In genomic region chr15:52179278-52180195, GRCh38 we compare ENCODE assay signal across 8 cellular contexts. TPM values are rescaled to one million over a fixed set of nuclear protein-coding genes. Genes with fewer than 3 reads are reported as not detected.
DNase-seq lines count a peak whose midpoint lies in the region; ATAC-seq and TF ChIP-seq lines count a peak whose summit lies in the region.

No MANE protein-coding gene starts in this region.

- H3K27me3 ChIP-seq in BLaER1 (peaks cover 6% of the 10 kb centered on the region; the same call in 1 of the 2 replicates), left lung (peaks cover 0 to 37% of the 10 kb centered on the region in 2 donors)

- H3K9ac ChIP-seq in BLaER1 = peak overlapping the region; percentile 81

- POLR2A ChIA-PET in activated CD4-positive, alpha-beta T cell treated with anti-CD3 and anti-CD28 coated beads, Interleukin-2, amount 10 ng/mL, durations not matched to agents 7 days and 5 days (lab: Charles Lee) = interaction anchor here (0.6 to 1.0 kb wide), 2 partner anchors 10 to 142 kb away, joined by 3 to 4 read pairs; no protein-coding TSS in a partner anchor

- H3K36me3 ChIP-seq in BLaER1 (no peaks in the 10 kb centered on the region), left lung (no peaks in the 10 kb centered on the region)

- CTCF ChIA-PET in activated CD4-positive, alpha-beta T cell treated with anti-CD3 and anti-CD28 coated beads, Interleukin-2, amount 10 ng/mL, durations not matched to agents 7 days and 5 days (lab: Charles Lee) = interaction anchor here (0.7 to 1.5 kb wide), 7 partner anchors 9 to 96 kb away, joined by 3 to 6 read pairs (median 3); no protein-coding TSS in a partner anchor

- H3K27ac Mint-ChIP-seq in activated CD4-positive, alpha-beta T cell treated with anti-CD3 and anti-CD28 coated beads, Interleukin-2, amount 10 ng/mL, durations not matched to agents 7 days and 5 days = peak overlapping the region; percentile 96

- peak overlapping the region; percentile 72 for H3K4me3 ChIP-seq in BLaER1
- H3K4me3 ChIP-seq in left lung = peak overlapping the region; percentile 50 to 65

- intact Hi-C loops in left lung (cut with DNase I) = no loop called here

- peak; percentile 74 for TF ChIP-seq POLR2A in GM19099 (IDR thresholded peaks at IDR 0.05; ENCODE audit: extremely low read depth, insufficient read length, low read depth)

- H3K27ac ChIP-seq in BLaER1 = peak overlapping the region; percentile 61
- peak overlapping the region; percentile 78 to 82 for H3K27ac ChIP-seq in left lung

- H3K9me3 Mint-ChIP-seq in activated CD4-positive, alpha-beta T cell treated with anti-CD3 and anti-CD28 coated beads, Interleukin-2, amount 10 ng/mL, durations not matched to agents 7 days and 5 days = peaks cover 2% of the 10 kb centered on the region

- no peaks in the 10 kb centered on the region for H3K27me3 Mint-ChIP-seq in activated CD4-positive, alpha-beta T cell treated with anti-CD3 and anti-CD28 coated beads, Interleukin-2, amount 10 ng/mL, durations not matched to agents 7 days and 5 days

- H3K4me1 Mint-ChIP-seq in activated CD4-positive, alpha-beta T cell treated with anti-CD3 and anti-CD28 coated beads, Interleukin-2, amount 10 ng/mL, durations not matched to agents 7 days and 5 days = peaks cover 36% of the 10 kb centered on the region

- peak; percentile 54 for DNase-seq in NCI-H510A (lab: John Stamatoyannopoulos, UW)
- DNase-seq in activated CD4-positive, alpha-beta T cell treated with anti-CD3 and anti-CD28 coated beads, Interleukin-2, amount 10 ng/mL, durations not matched to agents 7 days and 5 days = peak; percentile 91
- peak; percentile 19 for DNase-seq in cortex of kidney (lab: John Stamatoyannopoulos, UW)
- DNase-seq in left lung = peak; percentile 89 to 95
- DNase-seq in stimulated activated CD4-positive, alpha-beta T cell treated with anti-CD3 and anti-CD28 coated beads, Interleukin-2, amount 100 ng/mL, for 48 hours = peak; percentile 77 to 80

- H3K9me3 ChIP-seq in BLaER1 (peaks cover 3% of the 10 kb centered on the region; the same call in 1 of the 2 replicates), left lung (no peaks in the 10 kb centered on the region)

- TF ChIP-seq CTCF in left lung (IDR thresholded peaks at IDR 0.05) = no peak

- peaks cover 9% of the 10 kb centered on the region; the same call in 1 of the 2 replicates for H4K20me1 ChIP-seq in BLaER1

- peaks cover 4% of the 10 kb centered on the region for H3K36me3 Mint-ChIP-seq in activated CD4-positive, alpha-beta T cell treated with anti-CD3 and anti-CD28 coated beads, Interleukin-2, amount 10 ng/mL, durations not matched to agents 7 days and 5 days (ENCODE audit: low read depth)

- peak overlapping the region; percentile 96 for H3K4me2 ChIP-seq in BLaER1

- peak; percentile 88 for ATAC-seq in HG03354 (IDR thresholded peaks at IDR 0.05; ENCODE audit: poor library complexity, severe bottlenecking, unreplicated experiment)
- peak; percentile 91 for ATAC-seq in left lung

- H3K4me3 Mint-ChIP-seq in activated CD4-positive, alpha-beta T cell treated with anti-CD3 and anti-CD28 coated beads, Interleukin-2, amount 10 ng/mL, durations not matched to agents 7 days and 5 days = peak overlapping the region; percentile 83

- H3K4me1 ChIP-seq in BLaER1 = peaks cover 44% of the 10 kb centered on the region
- H3K4me1 ChIP-seq in left lung = peaks cover 9 to 20% of the 10 kb centered on the region in 2 donors

RNA-seq across cellular contexts. Expression of gene GNB5, which starts 11.7 kb away (rescaled TPM):
- total RNA-seq in activated CD4-positive, alpha-beta T cell treated with anti-CD3 and anti-CD28 coated beads, Interleukin-2, amount 10 ng/mL, durations not matched to agents 7 days and 5 days = 10 to 100 TPM; 28.5 to 34.2 TPM
- total RNA-seq in left lung = 10 to 100 TPM; 13.9 to 18.9 TPM

Comparison
In these comparisons a context has a peak if more than half of its experiments do, and no peak if none do; other contexts are left out.
1. Peak in every context shown above with its lines: DNase-seq, ATAC-seq, H3K4me3 ChIP-seq and H3K27ac ChIP-seq.
2. DNase-seq: peak in every context shown above with its lines; median percentile 92 in left lung; 91 in activated CD4-positive, alpha-beta T cell treated with anti-CD3 and anti-CD28 coated beads, Interleukin-2, amount 10 ng/mL, durations not matched to agents 7 days and 5 days; 78 in stimulated activated CD4-positive, alpha-beta T cell treated with anti-CD3 and anti-CD28 coated beads, Interleukin-2, amount 100 ng/mL, for 48 hours; 54 in NCI-H510A; 19 in cortex of kidney.